In the genomic region with DNA sequence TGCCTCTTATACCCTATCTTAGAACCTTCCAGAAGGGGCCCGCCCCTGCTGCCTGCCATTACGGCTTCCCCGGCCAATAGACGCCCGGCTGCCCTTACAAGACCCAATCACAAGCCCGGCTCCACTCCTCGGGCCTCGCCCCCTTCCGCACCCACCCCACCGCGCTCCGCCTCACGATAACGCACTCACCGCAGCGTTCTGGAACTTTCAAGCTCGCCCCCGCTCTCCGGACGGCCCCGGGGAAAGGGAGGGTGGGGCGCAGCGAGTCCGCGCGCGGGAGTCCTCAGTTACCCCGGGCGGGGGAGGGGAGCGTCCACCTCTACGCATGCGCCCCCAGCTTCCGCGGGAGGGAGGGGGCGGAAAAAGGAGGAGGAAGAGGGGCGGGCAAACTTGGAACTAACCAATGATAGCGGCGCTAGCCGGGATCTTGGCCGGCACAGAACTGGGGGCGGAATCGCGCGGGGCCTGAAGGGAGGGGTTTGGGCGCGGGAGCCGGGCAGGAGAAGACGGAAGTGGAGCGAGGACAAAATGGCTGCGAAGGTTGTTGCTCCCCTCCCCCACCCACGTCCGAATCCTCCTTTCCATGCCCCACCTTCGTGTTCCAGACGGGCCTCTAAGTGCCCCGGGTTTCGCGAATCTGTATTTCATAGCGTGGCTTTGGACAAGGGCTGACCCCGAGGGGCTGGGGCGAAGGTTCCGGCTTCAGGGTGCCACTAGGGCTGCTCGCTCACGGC, we compare ENCODE assay signal across 8 cellular contexts. TPM values are rescaled to one million over a fixed set of nuclear protein-coding genes. Genes with fewer than 3 reads are reported as not detected.
DNase-seq lines count a peak whose midpoint lies in the region; ATAC-seq and TF ChIP-seq lines count a peak whose summit lies in the region.

No MANE protein-coding gene starts in this region.

- TF ChIP-seq CTCF in WTC11 (IDR thresholded peaks at IDR 0.05), result no peak
- no peak for TF ChIP-seq CTCF in cardiac fibroblast (IDR thresholded peaks at IDR 0.05; ENCODE audit: low read depth, low read length)
- TF ChIP-seq CTCF in smooth muscle cell (IDR thresholded peaks at IDR 0.05; ENCODE audit: borderline replicate concordance, insufficient read depth, poor library complexity, severe bottlenecking), result no peak

- H3K27ac ChIP-seq in ACC112 (ENCODE audit: low read depth, low read length), result peak overlapping the region; percentile 99
- H3K27ac ChIP-seq in smooth muscle cell (ENCODE audit: low read depth), result peak overlapping the region; percentile 99

- H4K20me1 ChIP-seq in smooth muscle cell (ENCODE audit: low read depth), result peaks cover 45% of the 10 kb centered on the region

- H3K27me3 Mint-ChIP-seq in WTC11 (ENCODE audit: low read depth), result no peaks in the 10 kb centered on the region

- peak overlapping the region; percentile 87 for H3K4me3 ChIP-seq in ACC112 (ENCODE audit: low read depth, low read length)
- peak overlapping the region; percentile 97 to 98 for H3K4me3 ChIP-seq in cardiac fibroblast (replicated peaks in 1 of 2; ENCODE audit: low read depth in 2 of 2, low read length in 2 of 2)
- peak overlapping the region; percentile 85 for H3K4me3 ChIP-seq in smooth muscle cell

- H2AFZ ChIP-seq in ACC112 (ENCODE audit: low read length, unreplicated experiment), result peak overlapping the region; percentile 47
- peak overlapping the region; percentile 76 for H2AFZ ChIP-seq in smooth muscle cell (ENCODE audit: low read depth)

- POLR2A ChIA-PET in WTC11 (lab: Charles Lee), result interaction anchor here (0.5 to 1.3 kb wide), 14 partner anchors 8 to 487 kb away, joined by 3 to 6 read pairs (median 3); a partner anchor contains a TSS

- 1% methylated on average over 27 of the region's 63 CpGs for WGBS in smooth muscle cell (ENCODE audit: low lambda C conversion rate)

- H3K4me3 Mint-ChIP-seq in WTC11, result peak overlapping the region; percentile 96

- peaks cover 48% of the 10 kb centered on the region for H3K36me3 Mint-ChIP-seq in WTC11

- H3K27me3 ChIP-seq in ACC112 (ENCODE audit: insufficient read depth, low read length) (no peaks in the 10 kb centered on the region), smooth muscle cell (ENCODE audit: low read depth) (no peaks in the 10 kb centered on the region)

- no peaks in the 10 kb centered on the region for H3K9me3 ChIP-seq in smooth muscle cell (replicated peaks; ENCODE audit: low read depth)

- peaks cover 69% of the 10 kb centered on the region for H3K79me2 ChIP-seq in ACC112 (ENCODE audit: control insufficient read depth, insufficient read depth, low read length, unreplicated experiment)
- peaks cover 68% of the 10 kb centered on the region for H3K79me2 ChIP-seq in smooth muscle cell (ENCODE audit: low read depth)

- H3K4me1 Mint-ChIP-seq in WTC11, result peaks cover 57% of the 10 kb centered on the region

- H3K4me2 ChIP-seq in smooth muscle cell, result peak overlapping the region; percentile 88

- peaks cover 42% of the 10 kb centered on the region for H3K36me3 ChIP-seq in ACC112 (ENCODE audit: insufficient read depth, low read length)
- peaks cover 13% of the 10 kb centered on the region for H3K36me3 ChIP-seq in smooth muscle cell (ENCODE audit: low read depth)

- peaks cover 23% of the 10 kb centered on the region for H3F3A ChIP-seq in smooth muscle cell (ENCODE audit: low read depth)

- H3K4me1 ChIP-seq in ACC112 (ENCODE audit: control insufficient read depth, insufficient read depth, low read length, unreplicated experiment) (peaks cover 41% of the 10 kb centered on the region), smooth muscle cell (ENCODE audit: low read depth) (peaks cover 40% of the 10 kb centered on the region)

- H3K9ac ChIP-seq in smooth muscle cell (ENCODE audit: low read depth), result peak overlapping the region; percentile 99

- DNase-seq in NCI-H2227 (lab: John Stamatoyannopoulos, UW; ENCODE audit: unreplicated experiment), result peak; percentile 100
- peak; percentile 97 for DNase-seq in WTC11 (ENCODE audit: low spot score)
- peak; percentile 100 for DNase-seq in cardiac fibroblast (ENCODE audit: low read depth in 2 of 2)
- DNase-seq in iPS-NIHi7 (ENCODE audit: extremely low spot score), result peak; percentile 96
- DNase-seq in smooth muscle cell (lab: John Stamatoyannopoulos, UW; ENCODE audit: unreplicated experiment), result peak; percentile 97

- H3K9me3 Mint-ChIP-seq in WTC11, result no peaks in the 10 kb centered on the region

- CTCF ChIA-PET in WTC11 (lab: Charles Lee), result interaction anchor here (0.6 to 2.4 kb wide), 8 partner anchors 9 to 423 kb away, joined by 3 to 27 read pairs (median 4); no protein-coding TSS in a partner anchor

- peak; percentile 79 for ATAC-seq in GM18873 (IDR thresholded peaks at IDR 0.05; ENCODE audit: low FRiP score, unreplicated experiment)
- peak; percentile 86 for ATAC-seq in HG03159 (IDR thresholded peaks at IDR 0.05; ENCODE audit: unreplicated experiment)
- peak; percentile 91 for ATAC-seq in WTC11

- peak overlapping the region; percentile 91 for H3K27ac Mint-ChIP-seq in WTC11

TF ChIP-seq in WTC11, 78 proteins besides CTCF, POLR2A, EP300 and RAD21:
- TF ChIP-seq TEAD1 (CRISPR knock-in tag; IDR thresholded peaks at IDR 0.05) (no peak; the same call in 1 of the 2 replicates), FOXK1 (CRISPR knock-in tag; IDR thresholded peaks at IDR 0.05) (peak; percentile 22; the same call in 1 of the 2 replicates), MYBL2 (CRISPR knock-in tag; IDR thresholded peaks at IDR 0.05) (peak; percentile 80), NR2C2 (CRISPR knock-in tag; IDR thresholded peaks at IDR 0.05) (no peak), FOXP1 (CRISPR knock-in tag; IDR thresholded peaks at IDR 0.05; ENCODE audit: borderline replicate concordance) (peak; percentile 45; the same call in 1 of the 2 replicates), ZNF396 (CRISPR knock-in tag; IDR thresholded peaks at IDR 0.05; ENCODE audit: borderline replicate concordance) (no peak), ETV6 (CRISPR knock-in tag; IDR thresholded peaks at IDR 0.05) (no peak), NFYB (CRISPR knock-in tag; conservative IDR thresholded peaks at IDR 0.05; ENCODE audit: low read depth) (peak; percentile 67), NFE2L1 (CRISPR knock-in tag; IDR thresholded peaks at IDR 0.05) (peak; percentile 82), SP1 (CRISPR knock-in tag; conservative IDR thresholded peaks at IDR 0.05) (peak; percentile 79)
- TF ChIP-seq, protein P1, sequence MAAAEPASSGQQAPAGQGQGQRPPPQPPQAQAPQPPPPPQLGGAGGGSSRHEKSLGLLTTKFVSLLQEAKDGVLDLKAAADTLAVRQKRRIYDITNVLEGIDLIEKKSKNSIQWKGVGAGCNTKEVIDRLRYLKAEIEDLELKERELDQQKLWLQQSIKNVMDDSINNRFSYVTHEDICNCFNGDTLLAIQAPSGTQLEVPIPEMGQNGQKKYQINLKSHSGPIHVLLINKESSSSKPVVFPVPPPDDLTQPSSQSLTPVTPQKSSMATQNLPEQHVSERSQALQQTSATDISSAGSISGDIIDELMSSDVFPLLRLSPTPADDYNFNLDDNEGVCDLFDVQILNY (CRISPR knock-in tag; IDR thresholded peaks at IDR 0.05), result peak; percentile 88
- TF ChIP-seq, protein P2, sequence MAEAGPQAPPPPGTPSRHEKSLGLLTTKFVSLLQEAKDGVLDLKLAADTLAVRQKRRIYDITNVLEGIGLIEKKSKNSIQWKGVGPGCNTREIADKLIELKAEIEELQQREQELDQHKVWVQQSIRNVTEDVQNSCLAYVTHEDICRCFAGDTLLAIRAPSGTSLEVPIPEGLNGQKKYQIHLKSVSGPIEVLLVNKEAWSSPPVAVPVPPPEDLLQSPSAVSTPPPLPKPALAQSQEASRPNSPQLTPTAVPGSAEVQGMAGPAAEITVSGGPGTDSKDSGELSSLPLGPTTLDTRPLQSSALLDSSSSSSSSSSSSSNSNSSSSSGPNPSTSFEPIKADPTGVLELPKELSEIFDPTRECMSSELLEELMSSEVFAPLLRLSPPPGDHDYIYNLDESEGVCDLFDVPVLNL (CRISPR knock-in tag; IDR thresholded peaks at IDR 0.05; ENCODE audit: borderline replicate concordance, low read depth), result peak; percentile 88

RNA-seq across cellular contexts. Expression of a gene that starts 0.4 kb away (rescaled TPM):
- total RNA-seq in WTC11 (2021) (1,051 to 1,124 TPM (median 1,087 TPM) in 3 replicates), smooth muscle cell (1,212 and 1,497 TPM in 2 replicates)
- 449 and 471 TPM in 2 replicates for polyA plus RNA-seq in smooth muscle cell

Comparison
In these comparisons a context has a peak if more than half of its experiments do, and no peak if none do; other contexts are left out.
1. Peak in every context shown above with its lines: DNase-seq, ATAC-seq, H3K4me3 ChIP-seq and H3K27ac ChIP-seq.